16 cellular contexts compared by ENCODE assay signal in the genomic region with DNA sequence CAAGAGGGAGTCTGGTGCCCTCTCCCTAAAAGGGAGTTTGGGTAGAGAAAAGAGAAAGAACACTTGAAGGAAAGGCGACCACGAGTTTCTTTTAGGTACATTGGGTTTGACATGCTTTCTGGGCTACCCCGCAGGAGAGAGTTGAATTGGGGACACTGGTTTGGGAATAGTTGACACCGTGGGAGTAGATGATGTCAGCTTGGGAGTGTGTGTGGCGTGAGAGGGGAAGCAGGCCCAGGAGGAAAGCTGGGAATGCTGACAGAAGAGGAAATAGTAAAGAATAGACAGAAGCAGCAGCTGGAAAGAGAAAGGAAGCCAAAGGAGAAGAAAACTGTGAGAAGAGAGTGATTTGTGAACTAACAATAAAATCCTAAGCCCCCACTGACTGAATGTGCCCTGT.
"Had no signal": no experiment of that assay in that cellular context is flagged by ENCODE, and none has a peak within 500 bp of the region (broad histone marks: within the 10 kb centered on the region; RNA-seq: fewer than 3 reads in every experiment).

No MANE protein-coding gene starts in this region.

- ATAC-seq: gastroesophageal sphincter, left lung, lower lobe of right lung, pancreas had no signal

- DNase-seq: foreskin fibroblast; glutamatergic neuron; left lung; lower lobe of right lung; mesenchymal stem cell; midbrain; nucleus accumbens; pancreas; retina; stimulated activated CD4-positive, alpha-beta T cell treated with anti-CD3 and anti-CD28 coated beads, Interleukin-2, amount 100 ng/mL, for 48 hours; stimulated activated naive CD4-positive, alpha-beta T cell treated with Interleukin-2 at 50 U/mL for 16 hours; trophoblast cell had no signal

- H3K4me3 ChIP-seq: gastroesophageal sphincter, left lung, lower lobe of right lung, neural progenitor cell, pancreas, prostate gland, smooth muscle cell had no signal
